In the genomic region with DNA sequence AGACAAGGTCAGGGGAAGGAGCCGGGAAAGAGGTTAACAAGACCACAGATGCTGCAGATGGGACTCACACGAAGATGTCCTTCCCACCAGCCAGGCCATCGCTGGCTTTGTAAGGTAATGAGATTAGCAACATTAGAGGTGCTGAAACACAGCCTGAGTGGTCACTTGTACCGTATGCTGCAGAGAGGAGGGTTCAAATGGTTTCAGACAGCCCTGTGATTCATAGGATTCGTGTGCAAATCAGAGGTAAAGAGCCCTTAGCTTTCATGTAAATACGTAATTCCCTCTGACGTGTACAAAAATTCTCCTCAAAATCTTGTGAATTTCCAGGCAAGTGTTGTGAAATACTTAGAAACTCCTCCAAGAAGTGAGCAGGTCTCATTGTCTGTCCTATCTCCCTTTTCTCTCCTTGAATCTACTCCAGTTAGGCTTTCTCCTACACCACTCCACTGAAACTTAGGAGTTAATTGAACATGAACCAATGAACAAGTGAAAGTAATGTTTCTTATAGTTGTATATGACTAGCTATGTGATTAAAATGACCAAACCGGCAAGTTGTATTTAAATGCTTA, we compare ENCODE assay signal across 7 cellular contexts. TPM values are rescaled to one million over a fixed set of nuclear protein-coding genes. Genes with fewer than 3 reads are reported as not detected.
"Had no signal": no experiment of that assay in that cellular context is flagged by ENCODE, and none has a peak within 500 bp of the region (broad histone marks: within the 10 kb centered on the region; RNA-seq: fewer than 3 reads in every experiment).

No MANE protein-coding gene starts in this region.

RNA-seq across cellular contexts. Expression of gene FAM236B, which starts 1.0 kb away (rescaled TPM):
- total RNA-seq: GM23248, GM23338, H1, H4, H7, H9, HFFc6 had no signal

RNA-seq across cellular contexts. Expression of gene DMRTC1B, which starts 6.8 kb away (rescaled TPM):
- total RNA-seq: GM23248, GM23338, H1, H7, H9, HFFc6 had no signal

RNA-seq across cellular contexts. Expression of gene FAM236D, which starts 24.6 kb away (rescaled TPM):
- total RNA-seq: GM23248, GM23338, H1, H4, H7, H9, HFFc6 had no signal
